In the genomic region with DNA sequence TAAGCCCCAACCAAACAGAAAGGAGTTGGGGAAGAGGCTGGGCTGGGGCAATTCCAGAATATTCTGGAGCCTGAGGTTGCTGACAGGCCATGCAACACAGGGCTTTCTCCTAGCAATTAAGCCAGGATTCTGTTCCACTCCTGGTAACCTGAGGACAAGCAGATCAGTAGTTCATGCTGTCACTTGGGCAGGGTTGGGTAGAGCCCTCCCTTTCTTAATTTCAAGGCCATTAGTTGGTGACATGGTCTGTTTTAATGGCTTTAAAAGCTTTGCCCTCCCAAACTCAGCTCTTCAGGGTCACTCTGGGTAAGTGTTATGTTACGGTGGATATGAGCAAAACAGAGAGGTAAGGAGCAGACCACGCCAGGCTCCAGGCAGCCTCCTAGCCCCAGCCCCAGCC, we compare ENCODE assay signal across 12 cellular contexts. TPM values are rescaled to one million over a fixed set of nuclear protein-coding genes. Genes with fewer than 3 reads are reported as not detected.
A peak's percentile ranks its signal among the peaks of the same experiment; 100 is the strongest.
DNase-seq lines count a peak whose midpoint lies in the region; ATAC-seq and TF ChIP-seq lines count a peak whose summit lies in the region.
"Had no signal": no experiment of that assay in that cellular context is flagged by ENCODE, and none has a peak within 500 bp of the region (broad histone marks: within the 10 kb centered on the region; RNA-seq: fewer than 3 reads in every experiment).

No MANE protein-coding gene starts in this region.

- no peaks in the 10 kb centered on the region for H3K79me1 ChIP-seq in mesendoderm (ENCODE audit: low read length)

- H4K8ac ChIP-seq in mesendoderm (ENCODE audit: low read depth, low read length) = no peak overlapping the region

- no peak overlapping the region for H3K18ac ChIP-seq in mesendoderm (ENCODE audit: low read length)

- H3K36me3 ChIP-seq in GM23248 (ENCODE audit: low read depth) (peaks cover 27% of the 10 kb centered on the region), SK-N-SH (replicated peaks in 1 of 2; ENCODE audit: control insufficient read depth in 1 of 2, insufficient read depth in 2 of 2, low read length in 1 of 2) (peaks cover 11 to 31% of the 10 kb centered on the region in 2 experiments), lung (ENCODE audit: control insufficient read depth in 2 of 2, insufficient read depth in 2 of 2, low read length in 2 of 2) (peaks cover 0 to 17% of the 10 kb centered on the region in 2 donors), stomach (peaks cover 10 to 33% (median 31%) of the 10 kb centered on the region in 4 donors), mesendoderm (ENCODE audit: control insufficient read depth, insufficient read depth, low read length) (no peaks in the 10 kb centered on the region), H7 (replicated peaks; ENCODE audit: control insufficient read depth, insufficient read depth, low read length) (peaks cover 1% of the 10 kb centered on the region)

- H3K79me2 ChIP-seq in GM23248 (ENCODE audit: insufficient read depth) (peaks cover 96% of the 10 kb centered on the region), SK-N-SH (ENCODE audit: insufficient read depth) (peaks cover 80% of the 10 kb centered on the region), mesendoderm (ENCODE audit: control insufficient read depth, insufficient read depth, low read length) (no peaks in the 10 kb centered on the region)

- peaks cover 23% of the 10 kb centered on the region for H3K4me1 ChIP-seq in GM23248 (ENCODE audit: insufficient read depth)
- peaks cover 28 to 53% of the 10 kb centered on the region in 2 experiments; a peak in 3 of 4 replicates for H3K4me1 ChIP-seq in SK-N-SH (ENCODE audit: control insufficient read depth in 1 of 2, insufficient read depth in 2 of 2, low read depth in 1 of 2, low read length in 1 of 2)
- H3K4me1 ChIP-seq in lung (ENCODE audit: control insufficient read depth in 2 of 2, insufficient read depth in 2 of 2, low read length in 2 of 2) = peaks cover 13 to 14% of the 10 kb centered on the region in 2 donors
- H3K4me1 ChIP-seq in stomach = peaks cover 30 to 73% (median 60%) of the 10 kb centered on the region in 4 donors
- no peaks in the 10 kb centered on the region for H3K4me1 ChIP-seq in mesendoderm (ENCODE audit: control insufficient read depth, low read depth, low read length)

- TF ChIP-seq RAD21 in SK-N-SH (IDR thresholded peaks at IDR 0.05; ENCODE audit: low read length) = no peak

- H2AFZ ChIP-seq in GM23248 = no peak overlapping the region
- H2AFZ ChIP-seq in SK-N-SH (ENCODE audit: low read depth) = no peak overlapping the region

- no peak overlapping the region for H2BK15ac ChIP-seq in mesendoderm (replicated peaks; ENCODE audit: low read depth)

- no peak for TF ChIP-seq POLR2A in stomach (IDR thresholded peaks at IDR 0.05)

- H3K56ac ChIP-seq in mesendoderm (ENCODE audit: low read length) = no peak overlapping the region

- no peak overlapping the region for H3K23ac ChIP-seq in mesendoderm (ENCODE audit: low read length)

- no peak overlapping the region for H3K4ac ChIP-seq in mesendoderm (ENCODE audit: low read depth, low read length)

- CTCF ChIA-PET in SK-N-SH (lab: Yijun Ruan, JAX) = interaction anchor here (1.3 to 6.3 kb wide), 4 partner anchors 9 to 167 kb away, joined by 3 to 53 read pairs (median 28); no protein-coding TSS in a partner anchor

- H3K27ac ChIP-seq in GM23248 = peak overlapping the region; percentile 19; the same call in 1 of the 2 replicates
- H3K27ac ChIP-seq in SK-N-SH (ENCODE audit: low read depth in 2 of 2, low read length in 1 of 2) = peak overlapping the region; percentile 66 to 72
- peak overlapping the region; percentile 8 to 9 for H3K27ac ChIP-seq in lung (ENCODE audit: low read depth in 1 of 2, low read length in 1 of 2)
- peak overlapping the region in 4 of 5 donors; percentile 61 to 93 (median 70) for H3K27ac ChIP-seq in stomach
- no peak overlapping the region for H3K27ac ChIP-seq in mesendoderm (ENCODE audit: low read depth, low read length)

- no peak overlapping the region for H2BK5ac ChIP-seq in mesendoderm (ENCODE audit: low read length)

- H3K9me2 ChIP-seq in GM23248 (ENCODE audit: insufficient read depth) (no peaks in the 10 kb centered on the region), SK-N-SH (no peaks in the 10 kb centered on the region)

- H3F3A ChIP-seq in GM23248 (ENCODE audit: insufficient read depth) (peaks cover 58% of the 10 kb centered on the region), SK-N-SH (replicated peaks; ENCODE audit: insufficient read depth) (peaks cover 20% of the 10 kb centered on the region)

- H3K27me3 ChIP-seq in GM23248 (replicated peaks; ENCODE audit: insufficient read depth) (no peaks in the 10 kb centered on the region), SK-N-SH (ENCODE audit: insufficient read depth) (no peaks in the 10 kb centered on the region), lung (ENCODE audit: control insufficient read depth, insufficient read depth) (no peaks in the 10 kb centered on the region), stomach (no peaks in the 10 kb centered on the region), mesendoderm (ENCODE audit: insufficient read depth, low read length, poor library complexity) (no peaks in the 10 kb centered on the region), H7 (ENCODE audit: control insufficient read depth, insufficient read depth, low read length) (no peaks in the 10 kb centered on the region)

- POLR2A ChIA-PET in SK-N-SH (lab: Yijun Ruan, JAX) = interaction anchor here (0.9 to 1.7 kb wide), 3 partner anchors 17 to 46 kb away, joined by 3 to 6 read pairs (median 4); no protein-coding TSS in a partner anchor

- intact Hi-C loops in stomach (cut with DNase I; ENCODE audit: low total_unique reads) = no loop called here

- ATAC-seq in lung (ENCODE audit: insufficient read depth, low FRiP score) (no peak), HG03565 (IDR thresholded peaks at IDR 0.05; ENCODE audit: unreplicated experiment) (no peak)

- DNase-seq in GM23248 = no peak
- no peak for DNase-seq in SK-N-SH
- no peak for DNase-seq in lung (ENCODE audit: low spot score)
- DNase-seq in stomach = no peak
- no peak for DNase-seq in midbrain (lab: John Stamatoyannopoulos, UW)
- no peak for DNase-seq in mesendoderm
- no peak for DNase-seq in H7
- DNase-seq: activated CD8-positive, alpha-beta memory T cell treated with anti-CD3 and anti-CD28 coated beads, Interleukin-2, amount 50 U/mL, for 4 hours; activated naive CD8-positive, alpha-beta T cell treated with anti-CD3 and anti-CD28 coated beads for 36 hours; stimulated activated CD4-positive, alpha-beta T cell treated with anti-CD3 and anti-CD28 coated beads, Interleukin-15, amount 100 ng/mL, for 24 hours had no signal

- H3K4me2 ChIP-seq in GM23248 (ENCODE audit: unreplicated experiment) = no peak overlapping the region
- H3K4me2 ChIP-seq in SK-N-SH = peak overlapping the region; percentile 12; the same call in 1 of the 2 replicates
- H3K4me2 ChIP-seq in mesendoderm (ENCODE audit: low read length) = no peak overlapping the region

- no peak overlapping the region for H2AK5ac ChIP-seq in mesendoderm (ENCODE audit: low read length)

- no peak overlapping the region for H4K5ac ChIP-seq in mesendoderm (ENCODE audit: low read length)

- in situ Hi-C loops in GM23248 (cut with MboI) = no loop called here

- no peak overlapping the region for H2BK120ac ChIP-seq in mesendoderm (ENCODE audit: low read depth, low read length)

- TF ChIP-seq EP300 in SK-N-SH (IDR thresholded peaks at IDR 0.05; ENCODE audit: borderline replicate concordance in 1 of 2, low read depth in 1 of 2, low read length in 1 of 2) = peak in 1 of 2 experiments; percentile 67; a peak in 2 of 4 replicates
- TF ChIP-seq EP300 in stomach (IDR thresholded peaks at IDR 0.05) = no peak

- no peak overlapping the region for H3K9ac ChIP-seq in GM23248
- peak overlapping the region; percentile 23; the same call in 1 of the 2 replicates for H3K9ac ChIP-seq in SK-N-SH
- no peak overlapping the region for H3K9ac ChIP-seq in mesendoderm (ENCODE audit: low read length)

- WGBS in GM23248 (ENCODE audit: low coverage in 1 of 2, low lambda C conversion rate in 2 of 2, missing lambda C conversion rate in 2 of 2), 2 experiments = 89 to 98% methylated on average over 2 of the region's 2 CpGs
- WGBS in SK-N-SH (ENCODE audit: low lambda C conversion rate) = 100% methylated on average over 2 of the region's 2 CpGs
- WGBS in lung, 2 donors = 51 to 81% methylated on average over 2 of the region's 2 CpGs
- 86 to 88% (median 87%) methylated on average over 2 of the region's 2 CpGs for WGBS in stomach, 5 donors
- no CpG with 5 or more reads among the region's 2 CpGs for WGBS in mesendoderm (ENCODE audit: extremely low coverage, insufficient coverage, low lambda C conversion rate)

- H4K20me1 ChIP-seq in GM23248 (ENCODE audit: insufficient read depth) = no peaks in the 10 kb centered on the region
- H4K20me1 ChIP-seq in SK-N-SH (ENCODE audit: insufficient read depth) = peaks cover 4% of the 10 kb centered on the region; the same call in 1 of the 2 replicates

- no peak for TF ChIP-seq CTCF in SK-N-SH (IDR thresholded peaks at IDR 0.05)
- no peak for TF ChIP-seq CTCF in lung (IDR thresholded peaks at IDR 0.05; ENCODE audit: control extremely low read depth, extremely low read depth)
- no peak for TF ChIP-seq CTCF in stomach (IDR thresholded peaks at IDR 0.05)

- H3K9me3 ChIP-seq in GM23248 (ENCODE audit: low read depth) (no peaks in the 10 kb centered on the region), SK-N-SH (no peaks in the 10 kb centered on the region), lung (ENCODE audit: control insufficient read depth in 2 of 2, insufficient read depth in 1 of 2, low read length in 1 of 2) (no peaks in the 10 kb centered on the region), stomach (no peaks in the 10 kb centered on the region)

- H3K4me3 ChIP-seq in GM23248 (no peak overlapping the region), SK-N-SH (ENCODE audit: low read depth in 2 of 2, low read length in 1 of 2) (no peak overlapping the region), lung (no peak overlapping the region), stomach (no peak overlapping the region), mesendoderm (ENCODE audit: low read length) (no peak overlapping the region), H7 (ENCODE audit: insufficient read depth, low read depth, low read length) (no peak overlapping the region)

RNA-seq across cellular contexts. Expression of gene CEP295NL, which starts 27.7 kb away (rescaled TPM):
- 0.11 and 1.0 TPM in 2 replicates for total RNA-seq in GM23248 (2014; rRNA removed; shearing (Covaris generic))
- polyA plus RNA-seq in GM23248 (2016; fragmentation: Nextera tagmentation; extraction: Ambion mirVana) (0.14 and 0.35 TPM in 2 replicates), SK-N-SH (2012; rRNA removed) (0.31 and 0.35 TPM in 2 replicates), lung (1 to 10 TPM in 1 of 2 donors, under 1 TPM in 1; 0.39 to 1.7 TPM), stomach (under 1 TPM in 2 of 3 donors, not detected in 1; 0.31 to 0.40 TPM)
- 0.17 and 0.21 TPM in 2 replicates for polyA plus RNA-seq in SK-N-SH (2012; cell fraction: cytosol; rRNA removed)
- polyA plus RNA-seq in SK-N-SH (2012; cell fraction: nucleus; rRNA removed) = 0.68 and 0.97 TPM in 2 replicates
- total RNA-seq in lung (1 to 10 TPM; 8.2 to 8.3 TPM), stomach (10 to 100 TPM in 2 of 5 donors, 1 to 10 TPM in 3; 4.2 to 23.9 (median 7.1) TPM)
- 0.06 TPM for polyA plus RNA-seq in mesendoderm (2013, experiment 1 of 2)
- polyA plus RNA-seq in mesendoderm (2013, experiment 2 of 2) = 0.03 TPM
- total RNA-seq in H7 (2014; rRNA removed; shearing (Covaris generic)) = 0.07 TPM in 1 of 2 replicates, not detected in the other
- polyA plus RNA-seq: neural cell had no signal

RNA-seq across cellular contexts. Expression of gene USP36, which starts 34.7 kb away (rescaled TPM):
- total RNA-seq in GM23248 (2014; rRNA removed; shearing (Covaris generic)) = 30.2 and 35.5 TPM in 2 replicates
- polyA plus RNA-seq in GM23248 (2016; fragmentation: Nextera tagmentation; extraction: Ambion mirVana) (19.9 and 22.3 TPM in 2 replicates), SK-N-SH (2012; rRNA removed) (34.6 and 41.2 TPM in 2 replicates), lung (10 to 100 TPM; 22.2 to 33.3 TPM), stomach (10 to 100 TPM; 14.2 to 20.9 (median 15.3) TPM)
- 22.5 and 26.9 TPM in 2 replicates for polyA plus RNA-seq in SK-N-SH (2012; cell fraction: cytosol; rRNA removed)
- polyA plus RNA-seq in SK-N-SH (2012; cell fraction: nucleus; rRNA removed) = 163 and 178 TPM in 2 replicates
- total RNA-seq in lung (10 to 100 TPM; 56.4 to 61.5 TPM), stomach (100 to 1,000 TPM in 1 of 5 donors, 10 to 100 TPM in 4; 33.3 to 106 (median 42.0) TPM)
- polyA plus RNA-seq in mesendoderm (2013, experiment 1 of 2) = 51.3 TPM
- polyA plus RNA-seq in mesendoderm (2013, experiment 2 of 2) = 53.0 TPM
- total RNA-seq in H7 (2014; rRNA removed; shearing (Covaris generic)) = 24.6 and 32.8 TPM in 2 replicates

RNA-seq across cellular contexts. Expression of gene TIMP2, which starts 49.9 kb away (rescaled TPM):
- 587 and 620 TPM in 2 replicates for total RNA-seq in GM23248 (2014; rRNA removed; shearing (Covaris generic))
- 102 and 103 TPM in 2 replicates for polyA plus RNA-seq in GM23248 (2016; fragmentation: Nextera tagmentation; extraction: Ambion mirVana)
- 256 and 441 TPM in 2 replicates for polyA plus RNA-seq in SK-N-SH (2012; rRNA removed)
- polyA plus RNA-seq in SK-N-SH (2012; cell fraction: cytosol; rRNA removed) = 528 and 616 TPM in 2 replicates
- 334 and 427 TPM in 2 replicates for polyA plus RNA-seq in SK-N-SH (2012; cell fraction: nucleus; rRNA removed)
- total RNA-seq in lung = 100 to 1,000 TPM in 1 of 2 donors, 10 to 100 TPM in 1; 95.6 to 176 TPM
- polyA plus RNA-seq in lung = 10 to 100 TPM; 47.5 to 88.2 TPM
- 10 to 100 TPM; 37.4 to 100.0 (median 66.1) TPM for total RNA-seq in stomach
- polyA plus RNA-seq in stomach = 10 to 100 TPM; 20.9 to 34.4 (median 29.4) TPM
- 25.3 TPM for polyA plus RNA-seq in mesendoderm (2013, experiment 1 of 2)
- polyA plus RNA-seq in mesendoderm (2013, experiment 2 of 2) = 24.9 TPM
- 12.3 and 13.9 TPM in 2 replicates for total RNA-seq in H7 (2014; rRNA removed; shearing (Covaris generic))
